35 cellular contexts compared by ENCODE assay signal in genomic region chr6:63744810-63745209, GRCh38.
DNase-seq lines count a peak whose midpoint lies in the region; ATAC-seq, FAIRE-seq and TF ChIP-seq lines count a peak whose summit lies in the region.
"Had no signal": no experiment of that assay in that cellular context is flagged by ENCODE, and none has a peak within 500 bp of the region (broad histone marks: within the 10 kb centered on the region; RNA-seq: fewer than 3 reads in every experiment).

No MANE protein-coding gene starts in this region.

- no peak overlapping the region for H3K23ac ChIP-seq in IMR-90 (ENCODE audit: low read depth, low read length)

- no peak overlapping the region for H3K56ac ChIP-seq in IMR-90 (ENCODE audit: extremely low read depth, insufficient read depth, low read length)

- dilution Hi-C loops in IMR-90 (cut with HindIII; ENCODE audit: low sequenced_read_pairs, unreplicated experiment) = no loop called here

- H2BK15ac ChIP-seq in IMR-90 (ENCODE audit: low read depth, low read length) = no peak overlapping the region

- no peak for TF ChIP-seq RAD21 in HepG2 (CRISPR knock-in tag; IDR thresholded peaks at IDR 0.05)
- no peak for TF ChIP-seq RAD21 in A549 (conservative IDR thresholded peaks at IDR 0.05 in 1 of 2, IDR thresholded peaks at IDR 0.05 in 1 of 2)
- no peak for TF ChIP-seq RAD21 in IMR-90 (IDR thresholded peaks at IDR 0.05; ENCODE audit: low read length)
- TF ChIP-seq RAD21 in K562 (CRISPR knock-in tag; conservative IDR thresholded peaks at IDR 0.05 in 1 of 2, IDR thresholded peaks at IDR 0.05 in 1 of 2) = no peak

- no peak overlapping the region for H2AK9ac ChIP-seq in IMR-90 (replicated peaks; ENCODE audit: low read depth, low read length, poor library complexity)

- H3K4me3 Mint-ChIP-seq in stimulated activated effector memory CD8-positive, alpha-beta T cell treated with anti-CD3 and anti-CD28 coated beads, Interleukin-12 subunit alpha, Interleukin-12 subunit beta, amount 100 ng/mL, for 72 hours = no peak overlapping the region
- H3K4me3 Mint-ChIP-seq: B cell; CD14-positive monocyte; CD4-positive, alpha-beta memory T cell; CD4-positive, alpha-beta T cell; CD4-positive, CD25-positive, alpha-beta regulatory T cell; CD8-positive, alpha-beta memory T cell; CD8-positive, alpha-beta T cell had no signal

- H3K27ac ChIP-seq in HepG2 (ENCODE audit: extremely low read length, insufficient read depth, low read length) = no peak overlapping the region
- no peak overlapping the region for H3K27ac ChIP-seq in right lobe of liver
- no peak overlapping the region for H3K27ac ChIP-seq in A549
- no peak overlapping the region for H3K27ac ChIP-seq in IMR-90 (ENCODE audit: insufficient read depth, low read length)
- no peak overlapping the region for H3K27ac ChIP-seq in K562 (ENCODE audit: extremely low read depth, low read depth, low read length)
- H3K27ac ChIP-seq: 22Rv1; BLaER1; BLaER1 treated with 17β-estradiol and CSF1 and Interleukin-3, amounts not matched to agents 10 nM and 100 nM; C4-2B had no signal

- POLR2A ChIA-PET in HepG2 (lab: Yijun Ruan, JAX) (no interaction called here), A549 (lab: Yijun Ruan, JAX) (no interaction called here), IMR-90 (lab: Charles Lee; ENCODE audit: unreplicated experiment) (no interaction called here), K562 (lab: Yijun Ruan, JAX) (no interaction called here)

- H3K9ac ChIP-seq in HepG2 (ENCODE audit: insufficient read depth, low read depth, low read length) (no peak overlapping the region), IMR-90 (ENCODE audit: low read depth, low read length) (no peak overlapping the region), K562 (ENCODE audit: insufficient read depth in 1 of 2, low read depth in 2 of 2, low read length in 2 of 2) (no peak overlapping the region)
- H3K9ac ChIP-seq: BLaER1; BLaER1 treated with 17β-estradiol and CSF1 and Interleukin-3, amounts not matched to agents 10 nM and 100 nM had no signal

- no peak overlapping the region for H2BK5ac ChIP-seq in IMR-90 (ENCODE audit: low read depth, low read length, poor library complexity, severe bottlenecking)

- no peak overlapping the region for H3K27ac Mint-ChIP-seq in stimulated activated effector memory CD8-positive, alpha-beta T cell treated with anti-CD3 and anti-CD28 coated beads, Interleukin-12 subunit alpha, Interleukin-12 subunit beta, amount 100 ng/mL, for 72 hours
- H3K27ac Mint-ChIP-seq: B cell; CD14-positive monocyte; CD4-positive, alpha-beta memory T cell; CD4-positive, alpha-beta T cell; CD4-positive, CD25-positive, alpha-beta regulatory T cell; CD8-positive, alpha-beta memory T cell; CD8-positive, alpha-beta T cell had no signal

- H3K9me3 Mint-ChIP-seq in stimulated activated effector memory CD8-positive, alpha-beta T cell treated with anti-CD3 and anti-CD28 coated beads, Interleukin-12 subunit alpha, Interleukin-12 subunit beta, amount 100 ng/mL, for 72 hours = peaks cover 6% of the 10 kb centered on the region

- 71% methylated on average over 4 of the region's 4 CpGs for WGBS in HepG2 (ENCODE audit: low lambda C conversion rate)
- 63% methylated on average over 4 of the region's 4 CpGs for WGBS in right lobe of liver (ENCODE audit: insufficient coverage, low coverage, low lambda C conversion rate, missing lambda C conversion rate)
- WGBS in A549 (ENCODE audit: missing lambda C conversion rate) = 66% methylated on average over 4 of the region's 4 CpGs
- WGBS in IMR-90 (ENCODE audit: extremely low coverage in 2 of 2, insufficient read length in 1 of 2), 2 experiments = no CpG with 5 or more reads among the region's 4 CpGs
- 0% methylated on average over 4 of the region's 4 CpGs for WGBS in K562 (ENCODE audit: insufficient coverage, low coverage, missing lambda C conversion rate)

- H3K9me1 ChIP-seq in IMR-90 (ENCODE audit: insufficient read depth, low read length) (no peaks in the 10 kb centered on the region; the same call in 1 of the 2 replicates), K562 (ENCODE audit: control insufficient read depth, insufficient read depth, low read length) (no peaks in the 10 kb centered on the region)

- TF ChIP-seq POLR2A in HepG2 (IDR thresholded peaks at IDR 0.05; ENCODE audit: insufficient read depth in 1 of 2, low read depth in 2 of 2, low read length in 2 of 2) (no peak), right lobe of liver (IDR thresholded peaks at IDR 0.05) (no peak), A549 (IDR thresholded peaks at IDR 0.05; ENCODE audit: low read length) (no peak), IMR-90 (IDR thresholded peaks at IDR 0.05; ENCODE audit: low read depth, low read length) (no peak), K562 (conservative IDR thresholded peaks at IDR 0.05) (no peak)

- H3K79me2 ChIP-seq in HepG2 (ENCODE audit: insufficient read depth, low read length) (no peaks in the 10 kb centered on the region), K562 (ENCODE audit: control insufficient read depth, insufficient read depth, low read length) (no peaks in the 10 kb centered on the region)

- in situ Hi-C loops in HepG2 (cut with HindIII; ENCODE audit: extremely low pct_ligation_motif_present, low pct_unique_long_range_greater_than_20kb) (no loop called here), IMR-90 (cut with MboI; ENCODE audit: low sequenced_read_pairs) (no loop called here), K562 (cut with MboI) (no loop called here)

- H3K14ac ChIP-seq in IMR-90 (replicated peaks; ENCODE audit: low read depth, low read length) = no peak overlapping the region

- no peaks in the 10 kb centered on the region for H3K36me3 Mint-ChIP-seq in stimulated activated effector memory CD8-positive, alpha-beta T cell treated with anti-CD3 and anti-CD28 coated beads, Interleukin-12 subunit alpha, Interleukin-12 subunit beta, amount 100 ng/mL, for 72 hours
- H3K36me3 Mint-ChIP-seq: CD14-positive monocyte had no signal

- no peak overlapping the region for H3K18ac ChIP-seq in IMR-90 (ENCODE audit: low read depth, low read length)

- no peaks in the 10 kb centered on the region for H3K9me3 ChIP-seq in HepG2 (ENCODE audit: low read length)
- no peaks in the 10 kb centered on the region for H3K9me3 ChIP-seq in right lobe of liver
- H3K9me3 ChIP-seq in A549 = no peaks in the 10 kb centered on the region
- H3K9me3 ChIP-seq in IMR-90 (ENCODE audit: control insufficient read depth, insufficient read depth, low read length) = no peaks in the 10 kb centered on the region
- H3K9me3 ChIP-seq in K562 (replicated peaks; ENCODE audit: control insufficient read depth, insufficient read depth, low read depth, low read length) = no peaks in the 10 kb centered on the region
- H3K9me3 ChIP-seq: BE2C, Caco-2 had no signal

- H3K4me1 ChIP-seq in HepG2 (ENCODE audit: insufficient read depth, low read length) = peaks cover 16% of the 10 kb centered on the region
- peaks cover 0 to 14% (median under 1%) of the 10 kb centered on the region in 4 donors for H3K4me1 ChIP-seq in right lobe of liver
- H3K4me1 ChIP-seq in A549 = peaks cover 5% of the 10 kb centered on the region; the same call in 1 of the 3 replicates
- no peaks in the 10 kb centered on the region for H3K4me1 ChIP-seq in IMR-90 (ENCODE audit: control insufficient read depth, insufficient read depth, low read length)
- H3K4me1 ChIP-seq in K562 (replicated peaks in 1 of 2; ENCODE audit: control insufficient read depth in 2 of 2, insufficient read depth in 2 of 2, low read length in 2 of 2) = no peaks in the 10 kb centered on the region
- H3K4me1 ChIP-seq: BE2C; BLaER1; BLaER1 treated with 17β-estradiol and CSF1 and Interleukin-3, amounts not matched to agents 10 nM and 100 nM; Caco-2 had no signal

- H3K36me3 ChIP-seq in HepG2 (replicated peaks in 1 of 2; ENCODE audit: control insufficient read depth in 1 of 2, insufficient read depth in 2 of 2, low read length in 2 of 2) = no peaks in the 10 kb centered on the region
- no peaks in the 10 kb centered on the region for H3K36me3 ChIP-seq in right lobe of liver
- no peaks in the 10 kb centered on the region for H3K36me3 ChIP-seq in IMR-90 (ENCODE audit: control insufficient read depth, insufficient read depth, low read length)
- H3K36me3 ChIP-seq in K562 (ENCODE audit: control insufficient read depth, insufficient read depth, low read length) = no peaks in the 10 kb centered on the region
- H3K36me3 ChIP-seq: BE2C; BLaER1; BLaER1 treated with 17β-estradiol and CSF1 and Interleukin-3, amounts not matched to agents 10 nM and 100 nM had no signal

- no peaks in the 10 kb centered on the region for H3K79me1 ChIP-seq in IMR-90 (ENCODE audit: low read depth in 1 of 2, low read length in 2 of 2)

- H3K4me3 ChIP-seq in HepG2 (replicated peaks in 1 of 3; ENCODE audit: insufficient read depth in 1 of 3, low read depth in 2 of 3, low read length in 3 of 3) = no peak overlapping the region
- H3K4me3 ChIP-seq in right lobe of liver = no peak overlapping the region
- no peak overlapping the region for H3K4me3 ChIP-seq in A549
- no peak overlapping the region for H3K4me3 ChIP-seq in IMR-90 (ENCODE audit: insufficient read depth, low read depth, low read length)
- no peak overlapping the region for H3K4me3 ChIP-seq in K562
- H3K4me3 ChIP-seq: BLaER1; BLaER1 treated with 17β-estradiol and CSF1 and Interleukin-3, amounts not matched to agents 10 nM and 100 nM had no signal

- TF ChIP-seq EP300 in HepG2 (IDR thresholded peaks at IDR 0.05; ENCODE audit: low read depth in 2 of 2, low read length in 2 of 2) = no peak
- TF ChIP-seq EP300 in HepG2 (CRISPR knock-in tag; IDR thresholded peaks at IDR 0.05; ENCODE audit: borderline replicate concordance) = no peak
- no peak for TF ChIP-seq EP300 in A549 (IDR thresholded peaks at IDR 0.05)
- no peak for TF ChIP-seq EP300 in K562 (IDR thresholded peaks at IDR 0.05; ENCODE audit: low read length)

- H4K5ac ChIP-seq in IMR-90 (ENCODE audit: low read depth, low read length) = no peak overlapping the region

- H3K4me1 Mint-ChIP-seq in stimulated activated effector memory CD8-positive, alpha-beta T cell treated with anti-CD3 and anti-CD28 coated beads, Interleukin-12 subunit alpha, Interleukin-12 subunit beta, amount 100 ng/mL, for 72 hours = peaks cover 5% of the 10 kb centered on the region
- H3K4me1 Mint-ChIP-seq: B cell; CD14-positive monocyte; CD4-positive, CD25-positive, alpha-beta regulatory T cell had no signal

- no peaks in the 10 kb centered on the region for H4K20me1 ChIP-seq in HepG2 (ENCODE audit: insufficient read depth, low read length)
- no peaks in the 10 kb centered on the region for H4K20me1 ChIP-seq in IMR-90 (ENCODE audit: insufficient read depth, low read length)
- H4K20me1 ChIP-seq in K562 (replicated peaks; ENCODE audit: control insufficient read depth, insufficient read depth, low read length) = no peaks in the 10 kb centered on the region
- H4K20me1 ChIP-seq: BLaER1; BLaER1 treated with 17β-estradiol and CSF1 and Interleukin-3, amounts not matched to agents 10 nM and 100 nM had no signal

- H2AFZ ChIP-seq in HepG2 (ENCODE audit: low read length) (no peak overlapping the region), IMR-90 (replicated peaks; ENCODE audit: low read length, poor library complexity) (no peak overlapping the region), K562 (ENCODE audit: low read depth, low read length) (no peak overlapping the region)

- TF ChIP-seq CTCF in HepG2 (CRISPR knock-in tag; IDR thresholded peaks at IDR 0.05) (no peak), right lobe of liver (IDR thresholded peaks at IDR 0.05) (no peak), A549 (IDR thresholded peaks at IDR 0.05) (no peak), IMR-90 (conservative IDR thresholded peaks at IDR 0.05; ENCODE audit: low read depth, low read length) (no peak), K562 (IDR thresholded peaks at IDR 0.05 in 2 of 3, conservative IDR thresholded peaks at IDR 0.05 in 1 of 3; ENCODE audit: insufficient read depth in 2 of 3, low read depth in 1 of 3, low read length in 3 of 3) (no peak)

- DNase-seq in HepG2 (ENCODE audit: low spot score) = no peak
- DNase-seq in right lobe of liver = no peak
- no peak for DNase-seq in A549 (ENCODE audit: low read depth in 1 of 2, low spot score in 1 of 2)
- no peak for DNase-seq in IMR-90
- DNase-seq in K562 (ENCODE audit: extremely low read depth in 1 of 4, low spot score in 3 of 4) = no peak
- no peak for DNase-seq in stimulated activated effector memory CD8-positive, alpha-beta T cell treated with anti-CD3 and anti-CD28 coated beads, Interleukin-12 subunit alpha, Interleukin-12 subunit beta, amount 100 ng/mL, for 72 hours (ENCODE audit: low spot score in 2 of 2)
- DNase-seq in NCI-H1436 treated with DMSO at 0.1 percent for 48 hours (lab: John Stamatoyannopoulos, UW) = no peak
- DNase-seq in islet precursor cell = no peak
- DNase-seq: 8988T; ACHN; AML-193; BE2C; C1 segment of cervical spinal cord; Caco-2; Calu3; CD4-positive, alpha-beta memory T cell; CD4-positive, alpha-beta T cell; CD4-positive, CD25-positive, alpha-beta regulatory T cell; CD8-positive, alpha-beta memory T cell; CD8-positive, alpha-beta T cell; COR-L47; DMS 273 treated with DMSO at 0.1 percent for 48 hours; DMS153; DMS53; DMS79; DMS79 treated with DMSO at 0.1 percent for 48 hours; DND-41; EL had no signal

- intact Hi-C loops in HepG2 (cut with micrococcal nuclease; ENCODE audit: unreplicated experiment) (no loop called here), right lobe of liver (cut with DNase I) (no loop called here), IMR-90 (cut with micrococcal nuclease) (no loop called here), K562 (cut with micrococcal nuclease) (no loop called here)

- H3K4me2 ChIP-seq in HepG2 (ENCODE audit: low read depth, low read length) = no peak overlapping the region
- no peak overlapping the region for H3K4me2 ChIP-seq in A549
- no peak overlapping the region for H3K4me2 ChIP-seq in IMR-90 (ENCODE audit: low read depth, low read length)
- H3K4me2 ChIP-seq in K562 (ENCODE audit: insufficient read depth, low read length) = no peak overlapping the region
- H3K4me2 ChIP-seq: BLaER1; BLaER1 treated with 17β-estradiol and CSF1 and Interleukin-3, amounts not matched to agents 10 nM and 100 nM had no signal

- no peak overlapping the region for H2BK20ac ChIP-seq in IMR-90 (ENCODE audit: low read depth, low read length)

- H3K27me3 ChIP-seq in HepG2 (ENCODE audit: control insufficient read depth in 1 of 2, insufficient read depth in 2 of 2, low read length in 2 of 2) = no peaks in the 10 kb centered on the region
- H3K27me3 ChIP-seq in right lobe of liver = no peaks in the 10 kb centered on the region
- peaks cover 6% of the 10 kb centered on the region for H3K27me3 ChIP-seq in IMR-90 (ENCODE audit: control insufficient read depth, insufficient read depth, low read length)
- H3K27me3 ChIP-seq in K562 (ENCODE audit: control insufficient read depth in 2 of 2, insufficient read depth in 2 of 2, low read length in 2 of 2) = no peaks in the 10 kb centered on the region
- H3K27me3 ChIP-seq: BE2C; BLaER1; BLaER1 treated with 17β-estradiol and CSF1 and Interleukin-3, amounts not matched to agents 10 nM and 100 nM had no signal

- no peak overlapping the region for H3K4ac ChIP-seq in IMR-90 (ENCODE audit: low read depth, low read length)

- H4K8ac ChIP-seq in IMR-90 (ENCODE audit: low read depth in 2 of 2, low read length in 2 of 2) = no peak overlapping the region

- no peak for FAIRE-seq in HepG2 (lab: Jason Lieb, UNC)
- FAIRE-seq in A549 (lab: Jason Lieb, UNC) = no peak
- no peak for FAIRE-seq in K562 (lab: Jason Lieb, UNC)
- FAIRE-seq: A204.1 had no signal

- CTCF ChIA-PET in HepG2 (lab: Yijun Ruan, JAX; ENCODE audit: low intra/inter-chr PET ratio, low total read pairs) = no interaction called here
- CTCF ChIA-PET in A549 (lab: Yijun Ruan, JAX) = no interaction called here
- CTCF ChIA-PET in IMR-90 (lab: Yijun Ruan, JAX) = interaction anchor here (0.7 kb wide), 1 partner anchor 108 kb away, joined by 3 read pairs; no protein-coding TSS in a partner anchor
- CTCF ChIA-PET in K562 (lab: Yijun Ruan, JAX; ENCODE audit: low intra/inter-chr PET ratio) = no interaction called here

- H2AK5ac ChIP-seq in IMR-90 (ENCODE audit: low read depth, low read length) = no peak overlapping the region

- no peak for ATAC-seq in HepG2
- ATAC-seq in right lobe of liver = no peak
- no peak for ATAC-seq in A549
- no peak for ATAC-seq in IMR-90 (ENCODE audit: low read depth)
- no peak for ATAC-seq in K562
- no peak for ATAC-seq in stimulated activated effector memory CD8-positive, alpha-beta T cell treated with anti-CD3 and anti-CD28 coated beads, Interleukin-12 subunit alpha, Interleukin-12 subunit beta, amount 100 ng/mL, for 72 hours
- ATAC-seq: CD8-positive, alpha-beta T cell had no signal

- no peak overlapping the region for H4K91ac ChIP-seq in IMR-90 (ENCODE audit: insufficient read depth, low read depth, low read length)

- BruUV-seq in HepG2 (replicated peaks; lab: Mats Ljungman, UMichigan) (no TSS peak), IMR-90 (replicated peaks; lab: Mats Ljungman, UMichigan) (no TSS peak), K562 (replicated peaks; lab: Mats Ljungman, UMichigan) (no TSS peak)

- no peak overlapping the region for H2BK120ac ChIP-seq in IMR-90 (ENCODE audit: low read depth, low read length)

Comparison
In these comparisons a context has a peak if more than half of its experiments do, and no peak if none do; other contexts are left out.
1. Of the 241 proteins assayed by ChIP-seq in both HepG2 and K562: peak only in HepG2: MAFF and MAFK; only in K562: none; in both: none; in neither: 239.